Comparison of ENCODE assay signal across 21 cellular contexts in genomic region chr1:55243655-55244054, GRCh38. TPM values are rescaled to one million over a fixed set of nuclear protein-coding genes. Genes with fewer than 3 reads are reported as not detected.
DNase-seq lines count a peak whose midpoint lies in the region; ATAC-seq, FAIRE-seq and TF ChIP-seq lines count a peak whose summit lies in the region.
"Had no signal": no experiment of that assay in that cellular context is flagged by ENCODE, and none has a peak within 500 bp of the region (broad histone marks: within the 10 kb centered on the region; RNA-seq: fewer than 3 reads in every experiment).

No MANE protein-coding gene starts in this region.

- H2BK5ac ChIP-seq in mesenchymal stem cell (ENCODE audit: low read depth, low read length, poor library complexity, severe bottlenecking) = no peak overlapping the region

- H3K18ac ChIP-seq in mesenchymal stem cell (ENCODE audit: low read depth in 1 of 2, low read length in 2 of 2) = no peak overlapping the region

- no peak for FAIRE-seq in small intestine (lab: Jason Lieb, UNC)
- FAIRE-seq: D721Med, GM19239, H54 had no signal

- H3K4me2 ChIP-seq in PC-9 = peak overlapping the region; percentile 75
- no peak overlapping the region for H3K4me2 ChIP-seq in mesenchymal stem cell (ENCODE audit: low read length, poor library complexity, severe bottlenecking)

- H3K27ac ChIP-seq in HEK293 (ENCODE audit: extremely low read depth, low read depth, low read length) = no peak overlapping the region
- peak overlapping the region; percentile 96 for H3K27ac ChIP-seq in PC-9
- H3K27ac ChIP-seq in mesenchymal stem cell (ENCODE audit: low read length, poor library complexity, severe bottlenecking) = no peak overlapping the region
- no peak overlapping the region for H3K27ac ChIP-seq in small intestine (ENCODE audit: low read depth in 1 of 2, low read length in 1 of 2)
- H3K27ac ChIP-seq: C4-2B, GM23248 had no signal

- no peak overlapping the region for H4K8ac ChIP-seq in mesenchymal stem cell (ENCODE audit: low read length)

- no peaks in the 10 kb centered on the region for H3K79me2 ChIP-seq in PC-9 (ENCODE audit: low read depth)

- H3K4me1 Mint-ChIP-seq in CD14-positive monocyte = peaks cover 28% of the 10 kb centered on the region
- H3K4me1 Mint-ChIP-seq in stimulated activated effector memory CD8-positive, alpha-beta T cell treated with anti-CD3 and anti-CD28 coated beads, Interleukin-12 subunit alpha, Interleukin-12 subunit beta, amount 100 ng/mL, for 72 hours = no peaks in the 10 kb centered on the region
- H3K4me1 Mint-ChIP-seq: CD8-positive, alpha-beta memory T cell had no signal

- H3F3A ChIP-seq in PC-9 (ENCODE audit: insufficient read depth, low read depth) = peaks cover 37% of the 10 kb centered on the region

- H3K9me3 Mint-ChIP-seq in CD14-positive monocyte = peaks cover 0 to 2% (median 0%) of the 10 kb centered on the region in 7 donors
- H3K9me3 Mint-ChIP-seq in stimulated activated effector memory CD8-positive, alpha-beta T cell treated with anti-CD3 and anti-CD28 coated beads, Interleukin-12 subunit alpha, Interleukin-12 subunit beta, amount 100 ng/mL, for 72 hours = no peaks in the 10 kb centered on the region
- H3K9me3 Mint-ChIP-seq: CD4-positive, alpha-beta T cell; CD8-positive, alpha-beta memory T cell had no signal

- POLR2A ChIA-PET in HEK293 (lab: Yijun Ruan, JAX) (no interaction called here), PC-9 (lab: Charles Lee; ENCODE audit: unreplicated experiment) (interaction anchor here (0.7 kb wide), 1 partner anchor 18 kb away, joined by 4 read pairs; no protein-coding TSS in a partner anchor)

- no peak overlapping the region for H4K91ac ChIP-seq in mesenchymal stem cell (ENCODE audit: low read length)

- H2AK5ac ChIP-seq in mesenchymal stem cell (ENCODE audit: low read length, severe bottlenecking) = no peak overlapping the region

- no peak overlapping the region for H2BK15ac ChIP-seq in mesenchymal stem cell (ENCODE audit: low read depth, poor library complexity, severe bottlenecking)

- BruUV-seq in PC-9 (replicated peaks; lab: Mats Ljungman, UMichigan) = no TSS peak

- no peak for TF ChIP-seq CTCF in CD14-positive monocyte (IDR thresholded peaks at IDR 0.05)
- no peak for TF ChIP-seq CTCF in HEK293 (tag by site-specific recombination; IDR thresholded peaks at IDR 0.05)
- no peak for TF ChIP-seq CTCF in PC-9 (conservative IDR thresholded peaks at IDR 0.05)

- H3K4me3 Mint-ChIP-seq in CD14-positive monocyte = no peak overlapping the region
- no peak overlapping the region for H3K4me3 Mint-ChIP-seq in stimulated activated effector memory CD8-positive, alpha-beta T cell treated with anti-CD3 and anti-CD28 coated beads, Interleukin-12 subunit alpha, Interleukin-12 subunit beta, amount 100 ng/mL, for 72 hours
- H3K4me3 Mint-ChIP-seq: CD4-positive, alpha-beta T cell; CD8-positive, alpha-beta memory T cell had no signal

- H3K36me3 Mint-ChIP-seq in CD14-positive monocyte = no peaks in the 10 kb centered on the region
- no peaks in the 10 kb centered on the region for H3K36me3 Mint-ChIP-seq in stimulated activated effector memory CD8-positive, alpha-beta T cell treated with anti-CD3 and anti-CD28 coated beads, Interleukin-12 subunit alpha, Interleukin-12 subunit beta, amount 100 ng/mL, for 72 hours

- H2AFZ ChIP-seq in PC-9 = no peak overlapping the region
- H2AFZ ChIP-seq in mesenchymal stem cell (ENCODE audit: low read depth, low read length) = peak overlapping the region; percentile 56
- H2AFZ ChIP-seq: GM23248 had no signal

- no peaks in the 10 kb centered on the region for H3K79me1 ChIP-seq in mesenchymal stem cell (replicated peaks; ENCODE audit: low read length, poor library complexity, severe bottlenecking)

- intact Hi-C loops in CD14-positive monocyte (cut with micrococcal nuclease) = no loop called here
- intact Hi-C loops in PC-9 (cut with micrococcal nuclease; ENCODE audit: unreplicated experiment) = loop anchor here (2.0 kb wide), 1 partner anchor 29 kb away; the partner anchor contains the start of gene USP24

- no peak for DNase-seq in CD14-positive monocyte (ENCODE audit: low spot score)
- DNase-seq in PC-9 = no peak
- no peak for DNase-seq in mesenchymal stem cell
- DNase-seq in stimulated activated effector memory CD8-positive, alpha-beta T cell treated with anti-CD3 and anti-CD28 coated beads, Interleukin-12 subunit alpha, Interleukin-12 subunit beta, amount 100 ng/mL, for 72 hours (ENCODE audit: low spot score in 2 of 2) = no peak
- DNase-seq in small intestine = no peak
- DNase-seq: CD4-positive, alpha-beta T cell; CD8-positive, alpha-beta memory T cell; DMS 273 treated with DMSO at 0.1 percent for 48 hours; DMS79; EL; GDM1; GM23248 had no signal

- H3K23ac ChIP-seq in mesenchymal stem cell (ENCODE audit: low read length in 2 of 2) = no peak overlapping the region

- WGBS in mesenchymal stem cell = no CpG with 5 or more reads among the region's 2 CpGs
- WGBS in small intestine, 3 donors = 88 to 93% (median 92%) methylated on average over 2 of the region's 2 CpGs

- peaks cover 0 to 2% (median 0%) of the 10 kb centered on the region in 3 donors for H3K27me3 Mint-ChIP-seq in CD14-positive monocyte (ENCODE audit: low read depth in 3 of 3)
- H3K27me3 Mint-ChIP-seq: CD4-positive, alpha-beta T cell had no signal

- peak overlapping the region in 4 of 7 donors; percentile 33 to 90 (median 87) for H3K27ac Mint-ChIP-seq in CD14-positive monocyte
- H3K27ac Mint-ChIP-seq in stimulated activated effector memory CD8-positive, alpha-beta T cell treated with anti-CD3 and anti-CD28 coated beads, Interleukin-12 subunit alpha, Interleukin-12 subunit beta, amount 100 ng/mL, for 72 hours = no peak overlapping the region
- H3K27ac Mint-ChIP-seq: CD4-positive, alpha-beta T cell had no signal

- H3K9me3 ChIP-seq in HEK293 (ENCODE audit: control insufficient read depth, insufficient read depth, low read depth, low read length) = no peaks in the 10 kb centered on the region
- H3K9me3 ChIP-seq in PC-9 (ENCODE audit: insufficient read depth, low read depth) = no peaks in the 10 kb centered on the region
- no peaks in the 10 kb centered on the region for H3K9me3 ChIP-seq in mesenchymal stem cell (ENCODE audit: control insufficient read depth, low read length)
- H3K9me3 ChIP-seq in small intestine (ENCODE audit: control insufficient read depth, low read depth) = no peaks in the 10 kb centered on the region
- H3K9me3 ChIP-seq: HAP-1 had no signal

- H2BK120ac ChIP-seq in mesenchymal stem cell (ENCODE audit: low read depth, low read length) = no peak overlapping the region

- H4K20me1 ChIP-seq in PC-9 (ENCODE audit: insufficient read depth) = no peaks in the 10 kb centered on the region

- no peak overlapping the region for H3K9ac ChIP-seq in mesenchymal stem cell (ENCODE audit: low read length)
- H3K9ac ChIP-seq: GM23248 had no signal

- H3K4me3 ChIP-seq in HEK293 (ENCODE audit: low read depth, low read length) (no peak overlapping the region), PC-9 (no peak overlapping the region), mesenchymal stem cell (ENCODE audit: insufficient read depth in 1 of 2, low read depth in 1 of 2, low read length in 2 of 2) (no peak overlapping the region), small intestine (ENCODE audit: low read depth in 1 of 2, low read length in 2 of 2) (no peak overlapping the region)
- H3K4me3 ChIP-seq: GM12878, GM23248, HAP-1 had no signal

- H3K14ac ChIP-seq in mesenchymal stem cell (ENCODE audit: low read length in 2 of 2) = no peak overlapping the region

- H3K27me3 ChIP-seq in PC-9 (ENCODE audit: insufficient read depth, low read depth) (no peaks in the 10 kb centered on the region), mesenchymal stem cell (ENCODE audit: control insufficient read depth in 1 of 2, insufficient read depth in 1 of 2, low read length in 2 of 2) (no peaks in the 10 kb centered on the region), small intestine (ENCODE audit: control insufficient read depth in 2 of 2, insufficient read depth in 2 of 2, low read length in 2 of 2) (no peaks in the 10 kb centered on the region)

- no peaks in the 10 kb centered on the region for H3K9me2 ChIP-seq in PC-9 (ENCODE audit: insufficient read depth)

- H2BK12ac ChIP-seq in mesenchymal stem cell (ENCODE audit: low read length in 2 of 2) = no peak overlapping the region

- no peaks in the 10 kb centered on the region for H3K4me1 ChIP-seq in HEK293 (ENCODE audit: control insufficient read depth, insufficient read depth, low read length)
- peaks cover 57% of the 10 kb centered on the region for H3K4me1 ChIP-seq in PC-9 (replicated peaks; ENCODE audit: insufficient read depth)
- no peaks in the 10 kb centered on the region for H3K4me1 ChIP-seq in mesenchymal stem cell (ENCODE audit: control insufficient read depth, insufficient read depth, low read depth, low read length)
- no peaks in the 10 kb centered on the region for H3K4me1 ChIP-seq in small intestine (ENCODE audit: control insufficient read depth in 2 of 2, insufficient read depth in 1 of 2, low read depth in 1 of 2, low read length in 1 of 2)
- H3K4me1 ChIP-seq: HAP-1 had no signal

- H3K4ac ChIP-seq in mesenchymal stem cell (ENCODE audit: low read depth in 1 of 2, low read length in 2 of 2) = no peak overlapping the region

- no peaks in the 10 kb centered on the region for H3K36me3 ChIP-seq in HEK293 (ENCODE audit: control insufficient read depth in 2 of 2, insufficient read depth in 1 of 2, low read length in 2 of 2)
- no peaks in the 10 kb centered on the region for H3K36me3 ChIP-seq in PC-9 (ENCODE audit: low read depth)
- H3K36me3 ChIP-seq in mesenchymal stem cell (ENCODE audit: control insufficient read depth in 1 of 2, insufficient read depth in 2 of 2, low read depth in 1 of 2, low read length in 2 of 2) = no peaks in the 10 kb centered on the region
- H3K36me3 ChIP-seq in small intestine (ENCODE audit: control insufficient read depth in 2 of 2, insufficient read depth in 2 of 2, low read length in 2 of 2) = no peaks in the 10 kb centered on the region
- H3K36me3 ChIP-seq: HAP-1 had no signal

- ATAC-seq in HG02798 (IDR thresholded peaks at IDR 0.05; ENCODE audit: poor library complexity, unreplicated experiment) (no peak), HG02852 (IDR thresholded peaks at IDR 0.05; ENCODE audit: unreplicated experiment) (no peak)
- no peak for ATAC-seq in stimulated activated effector memory CD8-positive, alpha-beta T cell treated with anti-CD3 and anti-CD28 coated beads, Interleukin-12 subunit alpha, Interleukin-12 subunit beta, amount 100 ng/mL, for 72 hours
- ATAC-seq: GM12878 had no signal

- CTCF ChIA-PET in HEK293 (lab: Yijun Ruan, JAX) = no interaction called here
- CTCF ChIA-PET in PC-9 (lab: Charles Lee) = no interaction called here

TF ChIP-seq in HEK293, 187 proteins besides CTCF, POLR2A, EP300 and RAD21 (continues in another document):
- TF ChIP-seq ZFHX2 (tag by site-specific recombination; conservative IDR thresholded peaks at IDR 0.05) = peak; percentile 59
- no peak for TF ChIP-seq ZNF223 (tag by site-specific recombination; IDR thresholded peaks at IDR 0.05)
- no peak for TF ChIP-seq ZNF555 (tag by site-specific recombination; conservative IDR thresholded peaks at IDR 0.05)

RNA-seq across cellular contexts. Expression of gene USP24, which starts 28.5 kb away (rescaled TPM):
- polyA plus RNA-seq in CD14-positive monocyte = 1 to 10 TPM; 1.1 to 2.1 TPM
- total RNA-seq in PC-9 (2021) = 56.3 and 61.0 TPM in 2 replicates
- 14.4 TPM for polyA plus RNA-seq in mesenchymal stem cell (2013, experiment 1 of 2)
- polyA plus RNA-seq in mesenchymal stem cell (2013, experiment 2 of 2) = 13.3 TPM
- polyA plus RNA-seq in small intestine = 10 to 100 TPM in 2 of 3 donors, 1 to 10 TPM in 1; 7.3 to 11.4 (median 11.1) TPM
